In genomic region chr10:79320785-79321493, GRCh38 we compare ENCODE assay signal across 10 cellular contexts. TPM values are rescaled to one million over a fixed set of nuclear protein-coding genes. Genes with fewer than 3 reads are reported as not detected.
DNase-seq lines count a peak whose midpoint lies in the region; ATAC-seq lines count a peak whose summit lies in the region.
"Had no signal": no experiment of that assay in that cellular context is flagged by ENCODE, and none has a peak within 500 bp of the region (broad histone marks: within the 10 kb centered on the region; RNA-seq: fewer than 3 reads in every experiment).

No MANE protein-coding gene starts in this region.

- H2BK12ac ChIP-seq in mesenchymal stem cell (ENCODE audit: low read length in 2 of 2): peak overlapping the region in 1 of 2 experiments; percentile 59

- intact Hi-C loops in CD4-positive, alpha-beta memory T cell (cut with micrococcal nuclease): loop anchor here (5.0 to 10.0 kb wide), 3 partner anchors 126 to 1286 kb away; partner anchors contain the start of genes RPS24, ZCCHC24 and ZMIZ1

- no peak overlapping the region for H4K8ac ChIP-seq in mesenchymal stem cell (ENCODE audit: low read length)

- peaks cover 98% of the 10 kb centered on the region for H3K4me1 ChIP-seq in CD4-positive, alpha-beta memory T cell (ENCODE audit: insufficient read depth, low read length)
- H3K4me1 ChIP-seq in mesenchymal stem cell (ENCODE audit: control insufficient read depth, insufficient read depth, low read depth, low read length): peaks cover 35% of the 10 kb centered on the region

- H3K27me3 ChIP-seq in CD4-positive, alpha-beta memory T cell (ENCODE audit: insufficient read depth, low read length): no peaks in the 10 kb centered on the region
- H3K27me3 ChIP-seq in mesenchymal stem cell (ENCODE audit: control insufficient read depth in 1 of 2, insufficient read depth in 1 of 2, low read length in 2 of 2): no peaks in the 10 kb centered on the region

- no peak overlapping the region for H2BK15ac ChIP-seq in mesenchymal stem cell (ENCODE audit: low read depth, poor library complexity, severe bottlenecking)

- H2AFZ ChIP-seq in mesenchymal stem cell (ENCODE audit: low read depth, low read length): no peak overlapping the region

- no peak overlapping the region for H3K4ac ChIP-seq in mesenchymal stem cell (ENCODE audit: low read depth in 1 of 2, low read length in 2 of 2)

- H3K4me1 Mint-ChIP-seq in CD4-positive, alpha-beta memory T cell: peaks cover 73 to 87% (median 83%) of the 10 kb centered on the region in 4 donors
- H3K4me1 Mint-ChIP-seq in activated naive CD8-positive, alpha-beta T cell treated with anti-CD3 and anti-CD28 coated beads, Interleukin-2, amount 10 ng/mL, durations not matched to agents 7 days and 5 days: peaks cover 76% of the 10 kb centered on the region

- H3K4me3 Mint-ChIP-seq in CD4-positive, alpha-beta memory T cell: peak overlapping the region in 2 of 8 donors; percentile 4 to 31
- no peak overlapping the region for H3K4me3 Mint-ChIP-seq in activated naive CD8-positive, alpha-beta T cell treated with anti-CD3 and anti-CD28 coated beads, Interleukin-2, amount 10 ng/mL, durations not matched to agents 7 days and 5 days

- no peak overlapping the region for H3K4me3 ChIP-seq in CD4-positive, alpha-beta memory T cell (ENCODE audit: low read length in 2 of 2)
- no peak overlapping the region for H3K4me3 ChIP-seq in mesenchymal stem cell (ENCODE audit: insufficient read depth in 1 of 2, low read depth in 1 of 2, low read length in 2 of 2)

- peak overlapping the region in 1 of 2 experiments; percentile 37 for H3K14ac ChIP-seq in mesenchymal stem cell (ENCODE audit: low read length in 2 of 2)

- peaks cover 1 to 4% of the 10 kb centered on the region in 2 donors for H3K27me3 Mint-ChIP-seq in CD4-positive, alpha-beta memory T cell
- H3K27me3 Mint-ChIP-seq in activated naive CD8-positive, alpha-beta T cell treated with anti-CD3 and anti-CD28 coated beads, Interleukin-2, amount 10 ng/mL, durations not matched to agents 7 days and 5 days: no peaks in the 10 kb centered on the region

- DNase-seq in CD4-positive, alpha-beta memory T cell: no peak
- DNase-seq in LHCN-M2 (ENCODE audit: low read depth) (peak; percentile 91), mesenchymal stem cell (peak; percentile 91), KBM-7 (no peak), OCI-M2 (lab: John Stamatoyannopoulos, UW; ENCODE audit: unreplicated experiment) (no peak)
- DNase-seq in activated naive CD8-positive, alpha-beta T cell treated with anti-CD3 and anti-CD28 coated beads, Interleukin-2, amount 10 ng/mL, durations not matched to agents 7 days and 5 days: no peak
- DNase-seq: activated CD4-positive, CD25-positive, alpha-beta regulatory T cell; Kasumi-1 had no signal

- H3K18ac ChIP-seq in mesenchymal stem cell (ENCODE audit: low read depth in 1 of 2, low read length in 2 of 2): peak overlapping the region in 1 of 2 experiments; percentile 29

- POLR2A ChIA-PET in CD4-positive, alpha-beta memory T cell (lab: Charles Lee; ENCODE audit: partially characterized antibody): interaction anchor here (1.0 to 5.5 kb wide), 4 partner anchors 10 to 34 kb away, joined by 3 to 54 read pairs (median 10); partner anchors contain the start of gene PPIF
- POLR2A ChIA-PET in activated naive CD8-positive, alpha-beta T cell treated with anti-CD3 and anti-CD28 coated beads, Interleukin-2, amount 10 ng/mL, durations not matched to agents 7 days and 5 days (lab: Charles Lee): interaction anchor here (2.3 to 11.1 kb wide), 2 partner anchors 26 to 35 kb away, joined by 12 to 108 read pairs; partner anchors contain the start of gene PPIF

- CTCF ChIA-PET in CD4-positive, alpha-beta memory T cell (lab: Charles Lee; ENCODE audit: partially characterized antibody): interaction anchor here (0.9 to 5.3 kb wide), 2 partner anchors 10 to 26 kb away, joined by 4 to 57 read pairs; partner anchors contain the start of gene PPIF

- no peak overlapping the region for H2AK5ac ChIP-seq in mesenchymal stem cell (ENCODE audit: low read length, severe bottlenecking)

- H3K79me1 ChIP-seq in mesenchymal stem cell (replicated peaks; ENCODE audit: low read length, poor library complexity, severe bottlenecking): no peaks in the 10 kb centered on the region

- no peaks in the 10 kb centered on the region for H3K9me3 ChIP-seq in CD4-positive, alpha-beta memory T cell (ENCODE audit: control insufficient read depth in 1 of 2, low read length in 2 of 2)
- no peaks in the 10 kb centered on the region for H3K9me3 ChIP-seq in mesenchymal stem cell (ENCODE audit: control insufficient read depth, low read length)

- H2BK120ac ChIP-seq in mesenchymal stem cell (ENCODE audit: low read depth, low read length): no peak overlapping the region

- H3K4me2 ChIP-seq in mesenchymal stem cell (ENCODE audit: low read length, poor library complexity, severe bottlenecking): no peak overlapping the region

- H3K27ac Mint-ChIP-seq in CD4-positive, alpha-beta memory T cell: peak overlapping the region in 5 of 7 donors; percentile 1 to 92 (median 55)
- peak overlapping the region; percentile 14 for H3K27ac Mint-ChIP-seq in activated naive CD8-positive, alpha-beta T cell treated with anti-CD3 and anti-CD28 coated beads, Interleukin-2, amount 10 ng/mL, durations not matched to agents 7 days and 5 days

- no peak overlapping the region for H4K91ac ChIP-seq in mesenchymal stem cell (ENCODE audit: low read length)

- H3K36me3 Mint-ChIP-seq in CD4-positive, alpha-beta memory T cell: peaks cover 0 to 4% of the 10 kb centered on the region in 2 donors
- peaks cover 13% of the 10 kb centered on the region for H3K36me3 Mint-ChIP-seq in activated naive CD8-positive, alpha-beta T cell treated with anti-CD3 and anti-CD28 coated beads, Interleukin-2, amount 10 ng/mL, durations not matched to agents 7 days and 5 days

- in situ Hi-C loops in KBM-7 (cut with MboI; ENCODE audit: low pct_unique_long_range_greater_than_20kb, low sequenced_read_pairs): no loop called here

- WGBS in mesenchymal stem cell: 75% methylated on average over 8 of the region's 8 CpGs

- no peak overlapping the region for H3K23ac ChIP-seq in mesenchymal stem cell (ENCODE audit: low read length in 2 of 2)

- no peak overlapping the region for H2BK5ac ChIP-seq in mesenchymal stem cell (ENCODE audit: low read depth, low read length, poor library complexity, severe bottlenecking)

- H3K36me3 ChIP-seq in CD4-positive, alpha-beta memory T cell (ENCODE audit: insufficient read depth, low read length): no peaks in the 10 kb centered on the region
- peaks cover 5 to 6% of the 10 kb centered on the region in 2 experiments for H3K36me3 ChIP-seq in mesenchymal stem cell (ENCODE audit: control insufficient read depth in 1 of 2, insufficient read depth in 2 of 2, low read depth in 1 of 2, low read length in 2 of 2)

- H3K9me3 Mint-ChIP-seq in CD4-positive, alpha-beta memory T cell: peaks cover 0 to 4% (median 3%) of the 10 kb centered on the region in 8 donors
- H3K9me3 Mint-ChIP-seq in activated naive CD8-positive, alpha-beta T cell treated with anti-CD3 and anti-CD28 coated beads, Interleukin-2, amount 10 ng/mL, durations not matched to agents 7 days and 5 days: peaks cover 11% of the 10 kb centered on the region

- peak overlapping the region; percentile 9 for H3K9ac ChIP-seq in mesenchymal stem cell (ENCODE audit: low read length)

- ATAC-seq in activated naive CD8-positive, alpha-beta T cell treated with anti-CD3 and anti-CD28 coated beads, Interleukin-2, amount 10 ng/mL, durations not matched to agents 7 days and 5 days (ENCODE audit: low read depth): no peak
- ATAC-seq in GM19467 (IDR thresholded peaks at IDR 0.05; ENCODE audit: unreplicated experiment) (no peak), GM18870 (IDR thresholded peaks at IDR 0.05; ENCODE audit: unreplicated experiment) (no peak)

- no peak overlapping the region for H3K27ac ChIP-seq in CD4-positive, alpha-beta memory T cell (ENCODE audit: low read depth, low read length)
- no peak overlapping the region for H3K27ac ChIP-seq in mesenchymal stem cell (ENCODE audit: low read length, poor library complexity, severe bottlenecking)

RNA-seq across cellular contexts. Expression of gene PPIF, which starts 26.3 kb away (rescaled TPM):
- total RNA-seq in CD4-positive, alpha-beta memory T cell: 10 to 100 TPM; 26.3 to 33.7 TPM
- 10 to 100 TPM; 10.6 to 13.1 TPM for polyA plus RNA-seq in CD4-positive, alpha-beta memory T cell
- 37.6 and 43.8 TPM in 2 replicates for total RNA-seq in LHCN-M2 (2014; rRNA removed)
- 45.6 TPM for polyA plus RNA-seq in LHCN-M2 (2012)
- 10 to 100 TPM; 56.9 to 57.0 TPM for total RNA-seq in activated naive CD8-positive, alpha-beta T cell treated with anti-CD3 and anti-CD28 coated beads, Interleukin-2, amount 10 ng/mL, durations not matched to agents 7 days and 5 days
- polyA plus RNA-seq in mesenchymal stem cell (2013, experiment 1 of 2): 49.4 TPM
- polyA plus RNA-seq in mesenchymal stem cell (2013, experiment 2 of 2): 50.7 TPM

Comparison
In these comparisons a context has a peak if more than half of its experiments do, and no peak if none do; other contexts are left out.
1. DNase-seq: peak in LHCN-M2 (single experiment) and mesenchymal stem cell (single experiment); none in CD4-positive, alpha-beta memory T cell (0 of 5), activated naive CD8-positive, alpha-beta T cell treated with anti-CD3 and anti-CD28 coated beads, Interleukin-2, amount 10 ng/mL, durations not matched to agents 7 days and 5 days (single experiment), KBM-7 (single experiment) and OCI-M2 (single experiment).